ENCODE assay signal across 1 cellular context in the genomic region with DNA sequence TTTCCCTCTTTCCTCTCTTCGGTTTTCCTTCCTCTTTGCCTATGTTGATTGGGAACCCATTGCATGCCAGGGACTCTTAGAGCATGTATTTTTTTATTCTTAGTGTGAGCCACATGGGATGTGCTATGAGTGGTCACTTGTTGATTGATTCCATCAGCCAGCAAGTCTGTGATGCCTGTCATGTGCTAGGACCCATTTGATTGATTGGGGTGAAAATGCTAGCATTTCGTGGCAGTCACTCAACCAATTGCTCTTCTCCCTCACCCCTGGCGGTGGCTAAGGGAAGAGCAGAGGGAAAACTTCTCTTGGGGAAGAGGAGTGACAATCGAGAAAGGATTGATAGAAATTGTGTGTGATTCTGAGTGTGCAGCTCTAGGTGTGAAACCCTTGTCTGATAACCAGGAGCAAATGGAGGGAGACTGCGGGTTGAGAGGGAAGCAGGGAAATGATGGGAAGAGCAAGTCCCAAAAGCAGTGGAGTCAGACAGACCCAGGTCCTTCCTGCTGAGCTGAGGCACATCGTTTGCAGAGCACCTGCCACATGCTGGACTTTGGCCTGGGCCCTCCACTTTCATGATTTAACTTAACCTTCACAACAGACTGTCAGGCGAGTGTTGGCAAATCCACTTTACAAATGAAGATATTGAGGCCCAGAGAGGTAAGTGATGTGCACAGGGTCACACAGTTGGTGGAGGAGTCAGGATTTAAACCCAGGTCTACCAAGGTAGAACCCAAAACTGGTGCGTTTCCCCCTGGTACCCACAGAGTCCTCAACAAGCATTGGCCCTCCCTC.
TF ChIP-seq lines count a peak whose summit lies in the region.

No MANE protein-coding gene starts in this region.

TF ChIP-seq in K562, 482 proteins besides CTCF, POLR2A, EP300 and RAD21:
- TF ChIP-seq, protein P1, sequence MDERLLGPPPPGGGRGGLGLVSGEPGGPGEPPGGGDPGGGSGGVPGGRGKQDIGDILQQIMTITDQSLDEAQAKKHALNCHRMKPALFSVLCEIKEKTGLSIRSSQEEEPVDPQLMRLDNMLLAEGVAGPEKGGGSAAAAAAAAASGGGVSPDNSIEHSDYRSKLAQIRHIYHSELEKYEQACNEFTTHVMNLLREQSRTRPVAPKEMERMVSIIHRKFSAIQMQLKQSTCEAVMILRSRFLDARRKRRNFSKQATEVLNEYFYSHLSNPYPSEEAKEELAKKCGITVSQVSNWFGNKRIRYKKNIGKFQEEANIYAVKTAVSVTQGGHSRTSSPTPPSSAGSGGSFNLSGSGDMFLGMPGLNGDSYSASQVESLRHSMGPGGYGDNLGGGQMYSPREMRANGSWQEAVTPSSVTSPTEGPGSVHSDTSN (CRISPR knock-in tag; IDR thresholded peaks at IDR 0.05; ENCODE audit: low read depth), result 0 out of 2 replicates have a peak, but pooled peaks have one; percentile 6
- TF ChIP-seq, protein P1 (tag; conservative IDR thresholded peaks at IDR 0.05; ENCODE audit: low read depth), result peak; percentile 78
- no peak for TF ChIP-seq FOXJ3 (CRISPR knock-in tag; IDR thresholded peaks at IDR 0.05)
- TF ChIP-seq MEIS2 (IDR thresholded peaks at IDR 0.05; ENCODE audit: partially characterized antibody), result peak; percentile 81
- TF ChIP-seq, protein P2, sequence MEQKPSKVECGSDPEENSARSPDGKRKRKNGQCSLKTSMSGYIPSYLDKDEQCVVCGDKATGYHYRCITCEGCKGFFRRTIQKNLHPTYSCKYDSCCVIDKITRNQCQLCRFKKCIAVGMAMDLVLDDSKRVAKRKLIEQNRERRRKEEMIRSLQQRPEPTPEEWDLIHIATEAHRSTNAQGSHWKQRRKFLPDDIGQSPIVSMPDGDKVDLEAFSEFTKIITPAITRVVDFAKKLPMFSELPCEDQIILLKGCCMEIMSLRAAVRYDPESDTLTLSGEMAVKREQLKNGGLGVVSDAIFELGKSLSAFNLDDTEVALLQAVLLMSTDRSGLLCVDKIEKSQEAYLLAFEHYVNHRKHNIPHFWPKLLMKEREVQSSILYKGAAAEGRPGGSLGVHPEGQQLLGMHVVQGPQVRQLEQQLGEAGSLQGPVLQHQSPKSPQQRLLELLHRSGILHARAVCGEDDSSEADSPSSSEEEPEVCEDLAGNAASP (IDR thresholded peaks at IDR 0.05), result no peak
- TF ChIP-seq, protein P3, sequence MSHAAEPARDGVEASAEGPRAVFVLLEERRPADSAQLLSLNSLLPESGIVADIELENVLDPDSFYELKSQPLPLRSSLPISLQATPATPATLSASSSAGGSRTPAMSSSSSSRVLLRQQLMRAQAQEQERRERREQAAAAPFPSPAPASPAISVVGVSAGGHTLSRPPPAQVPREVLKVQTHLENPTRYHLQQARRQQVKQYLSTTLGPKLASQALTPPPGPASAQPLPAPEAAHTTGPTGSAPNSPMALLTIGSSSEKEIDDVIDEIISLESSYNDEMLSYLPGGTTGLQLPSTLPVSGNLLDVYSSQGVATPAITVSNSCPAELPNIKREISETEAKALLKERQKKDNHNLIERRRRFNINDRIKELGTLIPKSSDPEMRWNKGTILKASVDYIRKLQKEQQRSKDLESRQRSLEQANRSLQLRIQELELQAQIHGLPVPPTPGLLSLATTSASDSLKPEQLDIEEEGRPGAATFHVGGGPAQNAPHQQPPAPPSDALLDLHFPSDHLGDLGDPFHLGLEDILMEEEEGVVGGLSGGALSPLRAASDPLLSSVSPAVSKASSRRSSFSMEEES (CRISPR knock-in tag; IDR thresholded peaks at IDR 0.05), result no peak
- TF ChIP-seq, protein P4, sequence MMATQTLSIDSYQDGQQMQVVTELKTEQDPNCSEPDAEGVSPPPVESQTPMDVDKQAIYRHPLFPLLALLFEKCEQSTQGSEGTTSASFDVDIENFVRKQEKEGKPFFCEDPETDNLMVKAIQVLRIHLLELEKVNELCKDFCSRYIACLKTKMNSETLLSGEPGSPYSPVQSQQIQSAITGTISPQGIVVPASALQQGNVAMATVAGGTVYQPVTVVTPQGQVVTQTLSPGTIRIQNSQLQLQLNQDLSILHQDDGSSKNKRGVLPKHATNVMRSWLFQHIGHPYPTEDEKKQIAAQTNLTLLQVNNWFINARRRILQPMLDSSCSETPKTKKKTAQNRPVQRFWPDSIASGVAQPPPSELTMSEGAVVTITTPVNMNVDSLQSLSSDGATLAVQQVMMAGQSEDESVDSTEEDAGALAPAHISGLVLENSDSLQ (IDR thresholded peaks at IDR 0.05), result peak; percentile 86
- no peak for TF ChIP-seq PHTF2 (CRISPR knock-in tag; IDR thresholded peaks at IDR 0.05)
- TF ChIP-seq ZNF274 (IDR thresholded peaks at IDR 0.05; ENCODE audit: borderline replicate concordance, low read depth, low read length), result no peak
- TF ChIP-seq ARID2 (IDR thresholded peaks at IDR 0.05), result no peak
